25 cellular contexts compared by ENCODE assay signal in the genomic region with DNA sequence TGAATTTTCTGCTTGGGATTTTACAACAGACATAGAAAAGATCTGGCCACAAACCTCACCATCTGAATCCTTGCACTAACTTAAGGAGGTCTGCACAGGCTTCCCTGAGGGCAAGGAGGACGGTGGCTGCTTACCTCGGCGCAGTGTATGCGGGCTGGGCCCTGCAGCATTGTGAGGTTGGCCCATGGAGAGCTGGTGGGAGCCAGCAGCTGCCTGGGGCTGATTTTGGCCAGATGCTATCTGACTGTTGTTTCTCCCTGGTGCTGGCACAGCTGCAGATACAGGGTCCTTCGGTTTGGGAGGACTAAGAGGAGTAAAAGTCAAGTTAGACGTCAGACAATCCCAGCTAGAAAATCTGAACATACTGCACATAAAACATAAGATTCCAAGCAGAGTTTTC.
"Had no signal": no experiment of that assay in that cellular context is flagged by ENCODE, and none has a peak within 500 bp of the region (broad histone marks: within the 10 kb centered on the region; RNA-seq: fewer than 3 reads in every experiment).

No MANE protein-coding gene starts in this region.

- H3K27ac Mint-ChIP-seq: activated CD8-positive, alpha-beta T cell treated with anti-CD3 and anti-CD28 coated beads for 36 hours; activated naive CD4-positive, alpha-beta T cell treated with anti-CD3 and anti-CD28 coated beads for 36 hours; activated naive CD8-positive, alpha-beta T cell; brain; T-cell had no signal

- H3K4me2 ChIP-seq: KMS-11 had no signal

- H3K27ac ChIP-seq: KMS-11, SK-N-MC had no signal

- DNase-seq: activated CD4-positive, CD25-positive, alpha-beta regulatory T cell; activated CD8-positive, alpha-beta memory T cell treated with anti-CD3 and anti-CD28 coated beads, Interleukin-2, amount 50 U/mL, for 48 hours; activated CD8-positive, alpha-beta T cell treated with anti-CD3 and anti-CD28 coated beads for 36 hours; activated gamma-delta T cell; activated naive CD4-positive, alpha-beta T cell treated with anti-CD3 and anti-CD28 coated beads for 36 hours; activated T-cell treated with anti-CD3 and anti-CD28 coated beads, Interleukin-2, amount 50 U/mL, for 1 hour; amygdala; MV-4-11; NCI-H1092 treated with DMSO at 0.1 percent for 48 hours; NCI-H1417 treated with DMSO at 0.1 percent for 48 hours; NCI-H1694; NCI-H2107; NCI-H2171 treated with DMSO at 0.1 percent for 48 hours; NCI-H226; NCI-H526; NCI-H82; OCI-M1; RPMI8226; T-cell; T-helper 2 cell; T1000 had no signal

- H3K4me3 Mint-ChIP-seq: activated CD8-positive, alpha-beta T cell treated with anti-CD3 and anti-CD28 coated beads for 36 hours; activated naive CD4-positive, alpha-beta T cell treated with anti-CD3 and anti-CD28 coated beads for 36 hours; activated naive CD8-positive, alpha-beta T cell; brain; T-cell had no signal

- H3K9ac ChIP-seq: KMS-11 had no signal

- H3K4me3 ChIP-seq: SK-N-MC had no signal

- H3K4me1 Mint-ChIP-seq: brain, T-cell had no signal

- H3K27me3 Mint-ChIP-seq: activated CD8-positive, alpha-beta T cell treated with anti-CD3 and anti-CD28 coated beads for 36 hours; activated naive CD8-positive, alpha-beta T cell; brain; T-cell had no signal

- H3K9me3 Mint-ChIP-seq: activated CD8-positive, alpha-beta T cell treated with anti-CD3 and anti-CD28 coated beads for 36 hours; activated naive CD4-positive, alpha-beta T cell treated with anti-CD3 and anti-CD28 coated beads for 36 hours; brain; T-cell had no signal
